Comparison of ENCODE assay signal across 8 cellular contexts in genomic region chr4:49512658-49513545, GRCh38.
DNase-seq lines count a peak whose midpoint lies in the region; ATAC-seq and TF ChIP-seq lines count a peak whose summit lies in the region.
"Not testable (repeated sequence)": the region's sequence is repeated elsewhere in the genome, so short reads cannot be mapped to it uniquely, and the experiment has no call there.

No MANE protein-coding gene starts in this region.

- H3K9me3 Mint-ChIP-seq in Caco-2 (ENCODE audit: unreplicated experiment) (peaks cover 45% of the 10 kb centered on the region), MCF 10A (ENCODE audit: unreplicated experiment) (peaks cover 61% of the 10 kb centered on the region), osteocyte (ENCODE audit: unreplicated experiment) (peaks cover 47% of the 10 kb centered on the region), type B pancreatic cell (peaks cover 39% of the 10 kb centered on the region)
- peaks cover 51% of the 10 kb centered on the region for H3K9me3 Mint-ChIP-seq in activated CD4-positive, alpha-beta T cell treated with anti-CD3 and anti-CD28 coated beads, Interleukin-2, amount 10 ng/mL, durations not matched to agents 24 days and 14 days

- H3K4me1 ChIP-seq in Caco-2: not testable (repeated sequence)

- intact Hi-C loops in Caco-2 (cut with micrococcal nuclease; ENCODE audit: unreplicated experiment); activated CD4-positive, alpha-beta T cell treated with anti-CD3 and anti-CD28 coated beads, Interleukin-2, amount 10 ng/mL, durations not matched to agents 24 days and 14 days (cut with micrococcal nuclease); MCF 10A (cut with micrococcal nuclease); Right ventricle myocardium inferior (cut with DNase I): not testable (repeated sequence)

- TF ChIP-seq RAD21 in Ishikawa (IDR thresholded peaks at IDR 0.05; ENCODE audit: low read depth): peak; percentile 30; the same call in 1 of the 2 replicates

- BruUV-seq in Caco-2 (replicated peaks; lab: Mats Ljungman, UMichigan); MCF 10A (replicated peaks; lab: Mats Ljungman, UMichigan): not testable (repeated sequence)

- not testable (repeated sequence) for ATAC-seq in Right ventricle myocardium inferior

- not testable (repeated sequence) for H3K27me3 Mint-ChIP-seq in Caco-2 (ENCODE audit: insufficient read depth, unreplicated experiment); activated CD4-positive, alpha-beta T cell treated with anti-CD3 and anti-CD28 coated beads, Interleukin-2, amount 10 ng/mL, durations not matched to agents 24 days and 14 days; MCF 10A (ENCODE audit: insufficient read depth, unreplicated experiment); osteocyte (ENCODE audit: unreplicated experiment); type B pancreatic cell

- CTCF ChIA-PET in Caco-2 (lab: Charles Lee); MCF 10A (lab: Yijun Ruan, JAX): not testable (repeated sequence)

- H3K4me3 Mint-ChIP-seq in Caco-2 (ENCODE audit: unreplicated experiment); activated CD4-positive, alpha-beta T cell treated with anti-CD3 and anti-CD28 coated beads, Interleukin-2, amount 10 ng/mL, durations not matched to agents 24 days and 14 days; MCF 10A (ENCODE audit: unreplicated experiment); osteocyte (ENCODE audit: unreplicated experiment); type B pancreatic cell: not testable (repeated sequence)

- H3K36me3 ChIP-seq in Caco-2 (ENCODE audit: control insufficient read depth, insufficient read depth, low read length): not testable (repeated sequence)

- POLR2A ChIA-PET in Caco-2 (lab: Charles Lee); MCF 10A (lab: Yijun Ruan, JAX): not testable (repeated sequence)

- not testable (repeated sequence) for TF ChIP-seq EP300 in Ishikawa (IDR thresholded peaks at IDR 0.05; ENCODE audit: borderline replicate concordance)

- TF ChIP-seq CTCF in Caco-2 (IDR thresholded peaks at IDR 0.05; ENCODE audit: insufficient read depth in 1 of 2, low read depth in 1 of 2, low read length in 1 of 2, severe bottlenecking in 1 of 2, unreplicated experiment in 1 of 2): peak in 1 of 2 experiments; percentile 87
- not testable (repeated sequence) for TF ChIP-seq CTCF in MCF 10A (IDR thresholded peaks at IDR 0.05; ENCODE audit: unreplicated experiment); osteocyte (IDR thresholded peaks at IDR 0.05); type B pancreatic cell (conservative IDR thresholded peaks at IDR 0.05)

- H3K36me3 Mint-ChIP-seq in Caco-2 (ENCODE audit: insufficient read depth, unreplicated experiment); activated CD4-positive, alpha-beta T cell treated with anti-CD3 and anti-CD28 coated beads, Interleukin-2, amount 10 ng/mL, durations not matched to agents 24 days and 14 days (ENCODE audit: low read depth); MCF 10A (ENCODE audit: insufficient read depth, unreplicated experiment); osteocyte (ENCODE audit: unreplicated experiment): not testable (repeated sequence)
- peaks cover 12% of the 10 kb centered on the region for H3K36me3 Mint-ChIP-seq in type B pancreatic cell

- H3K9me3 ChIP-seq in Caco-2: peaks cover 29% of the 10 kb centered on the region

- not testable (repeated sequence) for H3K27me3 ChIP-seq in Caco-2 (replicated peaks; ENCODE audit: control insufficient read depth, insufficient read depth, low read length)

- DNase-seq in Caco-2 (peak; percentile 69 to 82), MCF 10A (ENCODE audit: unreplicated experiment) (peak; percentile 3), Right ventricle myocardium inferior (ENCODE audit: missing footprints) (peak; percentile 72), left kidney (ENCODE audit: low read depth, low spot score) (peak; percentile 1), osteocyte (ENCODE audit: extremely low spot score, unreplicated experiment) (peak; percentile 98), type B pancreatic cell (ENCODE audit: extremely low spot score, unreplicated experiment) (peak; percentile 96)
- peak; percentile 55 for DNase-seq in activated CD4-positive, alpha-beta T cell treated with anti-CD3 and anti-CD28 coated beads, Interleukin-2, amount 10 ng/mL, durations not matched to agents 24 days and 14 days

- not testable (repeated sequence) for H3K27ac Mint-ChIP-seq in Caco-2 (ENCODE audit: unreplicated experiment); activated CD4-positive, alpha-beta T cell treated with anti-CD3 and anti-CD28 coated beads, Interleukin-2, amount 10 ng/mL, durations not matched to agents 24 days and 14 days; MCF 10A (ENCODE audit: low read depth, unreplicated experiment); osteocyte (ENCODE audit: unreplicated experiment); type B pancreatic cell

- H3K4me1 Mint-ChIP-seq in Caco-2 (ENCODE audit: low read depth, unreplicated experiment); activated CD4-positive, alpha-beta T cell treated with anti-CD3 and anti-CD28 coated beads, Interleukin-2, amount 10 ng/mL, durations not matched to agents 24 days and 14 days; MCF 10A (ENCODE audit: insufficient read depth, unreplicated experiment); osteocyte (ENCODE audit: unreplicated experiment); type B pancreatic cell (ENCODE audit: unreplicated experiment): not testable (repeated sequence)

- not testable (repeated sequence) for H3K4me3 ChIP-seq in Caco-2 (ENCODE audit: low read depth, low read length)

Comparison
In these comparisons a context has a peak if more than half of its experiments do, and no peak if none do; other contexts are left out.
1. DNase-seq: peak in every context shown above with its lines; median percentile 98 in osteocyte; 96 in type B pancreatic cell; 76 in Caco-2; 72 in Right ventricle myocardium inferior; 55 in activated CD4-positive, alpha-beta T cell treated with anti-CD3 and anti-CD28 coated beads, Interleukin-2, amount 10 ng/mL, durations not matched to agents 24 days and 14 days; 3 in MCF 10A; 1 in left kidney.